Comparison of ENCODE assay signal across 9 cellular contexts in the genomic region with DNA sequence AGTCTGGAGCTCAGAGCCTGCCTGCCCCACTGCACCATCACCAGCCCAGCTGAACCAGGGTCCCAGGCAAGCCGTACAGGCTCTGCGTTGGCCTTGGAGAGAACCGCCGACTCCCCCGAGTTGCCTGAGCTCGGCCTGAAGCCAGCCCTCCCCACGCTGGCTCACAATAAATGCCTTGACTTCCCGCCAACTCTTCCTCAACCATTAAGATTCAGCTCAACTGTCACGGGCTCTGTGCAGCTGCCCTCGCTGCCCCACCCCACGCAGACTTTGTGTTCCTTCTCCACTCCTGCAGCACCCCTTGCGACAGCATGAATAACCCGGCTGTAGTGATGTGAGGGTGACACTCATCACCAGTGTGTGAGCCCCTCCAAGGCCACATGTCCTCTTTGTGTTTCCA. TPM values are rescaled to one million over a fixed set of nuclear protein-coding genes. Genes with fewer than 3 reads are reported as not detected.
DNase-seq lines count a peak whose midpoint lies in the region; ATAC-seq and TF ChIP-seq lines count a peak whose summit lies in the region.
"Had no signal": no experiment of that assay in that cellular context is flagged by ENCODE, and none has a peak within 500 bp of the region (broad histone marks: within the 10 kb centered on the region; RNA-seq: fewer than 3 reads in every experiment).

No MANE protein-coding gene starts in this region.

- peak in 1 of 5 experiments; percentile 18 for TF ChIP-seq CTCF in tibial nerve (IDR thresholded peaks at IDR 0.05)

- H3K27me3 ChIP-seq in layer of hippocampus (ENCODE audit: control insufficient read depth, insufficient read depth, low read length) (no peaks in the 10 kb centered on the region), tibial nerve (no peaks in the 10 kb centered on the region)

- CTCF ChIA-PET in activated naive CD4-positive, alpha-beta T cell treated with anti-CD3 and anti-CD28 coated beads for 36 hours (lab: Charles Lee), result no interaction called here

- H3K9me3 ChIP-seq in tibial nerve, result no peaks in the 10 kb centered on the region

- peaks cover 27% of the 10 kb centered on the region for H3K4me1 Mint-ChIP-seq in activated naive CD4-positive, alpha-beta T cell treated with anti-CD3 and anti-CD28 coated beads, Interleukin-2, amount 50 U/mL, for 24 hours
- peaks cover 8% of the 10 kb centered on the region for H3K4me1 Mint-ChIP-seq in activated naive CD4-positive, alpha-beta T cell treated with anti-CD3 and anti-CD28 coated beads for 36 hours (ENCODE audit: low read depth)

- H3K27ac ChIP-seq in layer of hippocampus (ENCODE audit: low read depth, low read length) (peak overlapping the region; percentile 57), tibial nerve (peak overlapping the region; percentile 17 to 75 (median 50))

- H3K4me1 ChIP-seq in tibial nerve, result peaks cover 0 to 16% (median 0%) of the 10 kb centered on the region in 4 donors

- no peaks in the 10 kb centered on the region for H3K36me3 Mint-ChIP-seq in activated naive CD4-positive, alpha-beta T cell treated with anti-CD3 and anti-CD28 coated beads, Interleukin-2, amount 50 U/mL, for 24 hours
- peaks cover 2% of the 10 kb centered on the region for H3K36me3 Mint-ChIP-seq in activated naive CD4-positive, alpha-beta T cell treated with anti-CD3 and anti-CD28 coated beads for 36 hours (ENCODE audit: low read depth)

- no peak for TF ChIP-seq POLR2A in tibial nerve (IDR thresholded peaks at IDR 0.05)

- H3K27ac Mint-ChIP-seq in activated naive CD4-positive, alpha-beta T cell treated with anti-CD3 and anti-CD28 coated beads, Interleukin-2, amount 50 U/mL, for 24 hours, result peak overlapping the region; percentile 36
- H3K27ac Mint-ChIP-seq in activated naive CD4-positive, alpha-beta T cell treated with anti-CD3 and anti-CD28 coated beads for 36 hours, result no peak overlapping the region

- no peak overlapping the region for H3K4me3 ChIP-seq in tibial nerve

- TF ChIP-seq EP300 in tibial nerve (IDR thresholded peaks at IDR 0.05), result peak in 1 of 2 donors; percentile 73

- H3K36me3 ChIP-seq in tibial nerve, result no peaks in the 10 kb centered on the region

- H3K4me3 Mint-ChIP-seq in activated naive CD4-positive, alpha-beta T cell treated with anti-CD3 and anti-CD28 coated beads, Interleukin-2, amount 50 U/mL, for 24 hours, result no peak overlapping the region
- H3K4me3 Mint-ChIP-seq in activated naive CD4-positive, alpha-beta T cell treated with anti-CD3 and anti-CD28 coated beads for 36 hours, result no peak overlapping the region

- 18 to 29% methylated on average over 13 of the region's 13 CpGs for WGBS in tibial nerve, 2 donors

- no peak for ATAC-seq in GM21526 (IDR thresholded peaks at IDR 0.05; ENCODE audit: low FRiP score, unreplicated experiment)

- H3K27me3 Mint-ChIP-seq in activated naive CD4-positive, alpha-beta T cell treated with anti-CD3 and anti-CD28 coated beads, Interleukin-2, amount 50 U/mL, for 24 hours, result no peaks in the 10 kb centered on the region
- no peaks in the 10 kb centered on the region for H3K27me3 Mint-ChIP-seq in activated naive CD4-positive, alpha-beta T cell treated with anti-CD3 and anti-CD28 coated beads for 36 hours (ENCODE audit: low read depth)
- H3K27me3 Mint-ChIP-seq: CD4-positive, CD25-positive, alpha-beta regulatory T cell had no signal

- intact Hi-C loops in activated naive CD4-positive, alpha-beta T cell treated with anti-CD3 and anti-CD28 coated beads for 36 hours (cut with micrococcal nuclease), result no loop called here

- no peak for DNase-seq in activated naive CD4-positive, alpha-beta T cell treated with anti-CD3 and anti-CD28 coated beads for 36 hours
- DNase-seq in amniotic epithelial cell (ENCODE audit: low read depth), result peak; percentile 80
- peak in 1 of 2 donors; percentile 39 for DNase-seq in tibial nerve (ENCODE audit: low spot score in 2 of 2)
- no peak for DNase-seq in NCI-H1436 (lab: John Stamatoyannopoulos, UW)
- no peak for DNase-seq in NCI-H748 treated with DMSO at 0.1 percent for 48 hours (lab: John Stamatoyannopoulos, UW)
- DNase-seq: CD4-positive, CD25-positive, alpha-beta regulatory T cell had no signal

- no peaks in the 10 kb centered on the region for H3K9me3 Mint-ChIP-seq in activated naive CD4-positive, alpha-beta T cell treated with anti-CD3 and anti-CD28 coated beads, Interleukin-2, amount 50 U/mL, for 24 hours
- no peaks in the 10 kb centered on the region for H3K9me3 Mint-ChIP-seq in activated naive CD4-positive, alpha-beta T cell treated with anti-CD3 and anti-CD28 coated beads for 36 hours
- H3K9me3 Mint-ChIP-seq: CD4-positive, CD25-positive, alpha-beta regulatory T cell had no signal

RNA-seq across cellular contexts. Expression of gene QPRT, which starts 4.8 kb away (rescaled TPM):
- total RNA-seq in activated naive CD4-positive, alpha-beta T cell treated with anti-CD3 and anti-CD28 coated beads for 36 hours, result 1 to 10 TPM; 8.3 to 9.2 TPM
- 10 to 100 TPM; 15.3 to 50.4 (median 38.5) TPM for total RNA-seq in tibial nerve

RNA-seq across cellular contexts. Expression of gene SPN, which starts 11.1 kb away (rescaled TPM):
- 10 to 100 TPM; 51.9 to 53.2 TPM for total RNA-seq in activated naive CD4-positive, alpha-beta T cell treated with anti-CD3 and anti-CD28 coated beads for 36 hours
- total RNA-seq in tibial nerve, result 1 to 10 TPM; 1.1 to 1.5 (median 1.3) TPM

Comparison
In these comparisons a context has a peak if more than half of its experiments do, and no peak if none do; other contexts are left out.
1. RNA of gene SPN, which starts 11.1 kb away (total RNA-seq): 51.9 to 53.2 TPM in activated naive CD4-positive, alpha-beta T cell treated with anti-CD3 and anti-CD28 coated beads for 36 hours; 1.1 to 1.5 TPM in tibial nerve; every median in the first group is over 10 times any median in the second.